Comparison of ENCODE assay signal across 8 cellular contexts in the genomic region with DNA sequence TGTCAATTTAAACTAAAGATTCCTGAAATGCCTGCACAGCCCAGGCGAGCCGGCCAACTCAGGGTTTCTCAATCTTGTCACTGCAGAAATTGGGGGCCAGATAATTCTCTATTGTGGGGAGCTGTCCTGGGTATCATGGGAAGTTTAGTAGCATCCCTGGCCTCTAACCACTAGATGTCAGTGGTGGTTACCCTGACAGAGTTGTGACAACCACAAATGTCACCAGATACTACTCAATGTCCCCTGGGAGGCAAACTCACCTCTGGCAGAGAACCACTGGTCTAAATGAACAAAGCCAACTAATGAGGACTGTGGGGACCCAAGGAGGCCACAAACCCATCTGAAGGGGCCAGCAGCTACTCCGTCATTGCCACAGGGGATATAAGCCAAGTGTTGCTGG.
DNase-seq lines count a peak whose midpoint lies in the region; ATAC-seq and TF ChIP-seq lines count a peak whose summit lies in the region.

No MANE protein-coding gene starts in this region.

- peak; percentile 91 to 94 for ATAC-seq in naive B cell (ENCODE audit: low read depth in 2 of 2)

- H3K36me3 Mint-ChIP-seq in T-helper 2 cell treated with Interferon-gamma antibody and Interleukin-4, amounts not matched to agents 5 μg/mL and 100 μg/mL, for 36 hours (ENCODE audit: low read depth), result no peaks in the 10 kb centered on the region
- no peaks in the 10 kb centered on the region for H3K36me3 Mint-ChIP-seq in naive B cell

- H3K9me3 Mint-ChIP-seq in T-helper 2 cell treated with Interferon-gamma antibody and Interleukin-4, amounts not matched to agents 5 μg/mL and 100 μg/mL, for 36 hours, result no peaks in the 10 kb centered on the region
- H3K9me3 Mint-ChIP-seq in naive B cell, result peaks cover 0 to 7% (median 4%) of the 10 kb centered on the region in 7 donors

- H3K27ac ChIP-seq in A673 (ENCODE audit: low read depth, low read length, poor library complexity, severe bottlenecking), result no peak overlapping the region

- CTCF ChIA-PET in A673 (lab: Charles Lee) (interaction anchor here (1.7 kb wide), 1 partner anchor 56 kb away, joined by 6 read pairs; no protein-coding TSS in a partner anchor), HEK293T (lab: Yijun Ruan, JAX) (no interaction called here)

- H3K4me1 Mint-ChIP-seq in T-helper 2 cell treated with Interferon-gamma antibody and Interleukin-4, amounts not matched to agents 5 μg/mL and 100 μg/mL, for 36 hours (ENCODE audit: low read depth), result peaks cover 3% of the 10 kb centered on the region
- peaks cover 3 to 6% (median 4%) of the 10 kb centered on the region in 3 donors for H3K4me1 Mint-ChIP-seq in naive B cell

- no peak overlapping the region for H3K4me3 ChIP-seq in A673 (ENCODE audit: low read depth, low read length, poor library complexity, severe bottlenecking)

- intact Hi-C loops in A673 (cut with micrococcal nuclease; ENCODE audit: unreplicated experiment), result loop anchor here (1.0 to 10.0 kb wide), 3 partner anchors 56 to 429 kb away; no protein-coding TSS in a partner anchor

- H3K36me3 ChIP-seq in A673 (ENCODE audit: insufficient read depth, low read length, poor library complexity, severe bottlenecking), result no peaks in the 10 kb centered on the region

- no peak for TF ChIP-seq POLR2A in erythroblast (IDR thresholded peaks at IDR 0.05; ENCODE audit: low read length)

- H3K4me3 Mint-ChIP-seq in T-helper 2 cell treated with Interferon-gamma antibody and Interleukin-4, amounts not matched to agents 5 μg/mL and 100 μg/mL, for 36 hours, result no peak overlapping the region
- no peak overlapping the region for H3K4me3 Mint-ChIP-seq in naive B cell

- no peak overlapping the region for H3K27ac Mint-ChIP-seq in T-helper 2 cell treated with Interferon-gamma antibody and Interleukin-4, amounts not matched to agents 5 μg/mL and 100 μg/mL, for 36 hours
- peak overlapping the region in 4 of 6 donors; percentile 37 to 95 (median 90) for H3K27ac Mint-ChIP-seq in naive B cell

- H3K9me3 ChIP-seq in A673 (ENCODE audit: low read depth, low read length, poor library complexity, severe bottlenecking), result no peaks in the 10 kb centered on the region

- BruUV-seq in A673 (replicated peaks; lab: Mats Ljungman, UMichigan), result no TSS peak

- DNase-seq in A673 (ENCODE audit: low spot score), result peak; percentile 78
- peak; percentile 58 for DNase-seq in GDM1 (lab: John Stamatoyannopoulos, UW)
- DNase-seq in HEK293T (ENCODE audit: extremely low spot score), result peak; percentile 58
- peak; percentile 22 for DNase-seq in NCI-H1436 treated with DMSO at 0.1 percent for 48 hours (lab: John Stamatoyannopoulos, UW)
- peak; percentile 29 for DNase-seq in T-helper 2 cell treated with Interferon-gamma antibody and Interleukin-4, amounts not matched to agents 5 μg/mL and 100 μg/mL, for 36 hours (ENCODE audit: low spot score)
- peak; percentile 51 to 67 for DNase-seq in erythroblast (lab: John Stamatoyannopoulos, UW)
- DNase-seq in naive B cell, result peak; percentile 59
- DNase-seq in T-helper 9 cell, result no peak

- POLR2A ChIA-PET in A673 (lab: Charles Lee; ENCODE audit: low non-redundant PET), result no interaction called here
- POLR2A ChIA-PET in HEK293T (lab: Yijun Ruan, JAX), result no interaction called here

- H3K27me3 ChIP-seq in A673 (replicated peaks; ENCODE audit: insufficient read depth, low read depth, low read length, poor library complexity), result peaks cover 5% of the 10 kb centered on the region

- TF ChIP-seq CTCF in A673 (conservative IDR thresholded peaks at IDR 0.05; ENCODE audit: low read depth, low read length), result peak; percentile 79

- H3K4me1 ChIP-seq in A673 (ENCODE audit: insufficient read depth, low read length, poor library complexity, severe bottlenecking), result no peaks in the 10 kb centered on the region

- H3K27me3 Mint-ChIP-seq in T-helper 2 cell treated with Interferon-gamma antibody and Interleukin-4, amounts not matched to agents 5 μg/mL and 100 μg/mL, for 36 hours (ENCODE audit: low read depth), result peaks cover 3% of the 10 kb centered on the region
- H3K27me3 Mint-ChIP-seq in naive B cell, result peaks cover 7 to 25% (median 13%) of the 10 kb centered on the region in 3 donors

TF ChIP-seq in HEK293T, 16 proteins besides CTCF, POLR2A, EP300 and RAD21:
- TF ChIP-seq, protein P1, sequence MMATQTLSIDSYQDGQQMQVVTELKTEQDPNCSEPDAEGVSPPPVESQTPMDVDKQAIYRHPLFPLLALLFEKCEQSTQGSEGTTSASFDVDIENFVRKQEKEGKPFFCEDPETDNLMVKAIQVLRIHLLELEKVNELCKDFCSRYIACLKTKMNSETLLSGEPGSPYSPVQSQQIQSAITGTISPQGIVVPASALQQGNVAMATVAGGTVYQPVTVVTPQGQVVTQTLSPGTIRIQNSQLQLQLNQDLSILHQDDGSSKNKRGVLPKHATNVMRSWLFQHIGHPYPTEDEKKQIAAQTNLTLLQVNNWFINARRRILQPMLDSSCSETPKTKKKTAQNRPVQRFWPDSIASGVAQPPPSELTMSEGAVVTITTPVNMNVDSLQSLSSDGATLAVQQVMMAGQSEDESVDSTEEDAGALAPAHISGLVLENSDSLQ (IDR thresholded peaks at IDR 0.05), result 0 out of 2 replicates have a peak, but pooled peaks have one; percentile 24
- TF ChIP-seq SUZ12 (IDR thresholded peaks at IDR 0.05), result no peak
